Comparison of ENCODE assay signal across 8 cellular contexts in the genomic region with DNA sequence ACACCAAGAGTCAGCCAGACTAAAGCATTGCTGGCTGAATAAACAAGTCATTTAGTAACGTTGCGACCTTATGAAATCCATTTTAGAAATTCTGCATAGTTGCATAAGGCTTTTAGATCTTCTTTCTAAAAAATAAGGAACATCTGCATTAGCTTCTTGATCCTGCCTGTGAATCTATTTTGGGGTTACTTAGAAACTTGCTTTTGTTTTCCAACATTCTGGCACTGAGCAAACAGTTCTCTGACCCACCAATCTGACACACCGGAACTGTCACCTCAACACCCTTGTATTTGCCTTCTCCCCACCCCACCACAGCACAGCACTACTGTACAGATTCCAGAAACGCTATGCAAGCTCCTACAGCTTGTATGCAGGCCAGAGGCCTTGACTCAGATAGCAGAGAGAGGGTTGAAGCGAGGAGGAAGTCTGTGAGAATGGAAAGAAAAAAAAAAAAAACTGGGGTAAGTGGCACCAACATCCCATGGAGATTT. TPM values are rescaled to one million over a fixed set of nuclear protein-coding genes. Genes with fewer than 3 reads are reported as not detected.
A peak's percentile ranks its signal among the peaks of the same experiment; 100 is the strongest.
DNase-seq lines count a peak whose midpoint lies in the region; ATAC-seq and TF ChIP-seq lines count a peak whose summit lies in the region.

No MANE protein-coding gene starts in this region.

- H3K27ac ChIP-seq in substantia nigra (ENCODE audit: low read depth, low read length, poor library complexity, severe bottlenecking): peak overlapping the region; percentile 43
- H3K27ac ChIP-seq in thyroid gland: peak overlapping the region in 1 of 3 donors; percentile 25

- no peaks in the 10 kb centered on the region for H3K9me3 Mint-ChIP-seq in chondrocyte (ENCODE audit: low read depth)

- H3K4me1 ChIP-seq in thyroid gland: peaks cover 32 to 60% of the 10 kb centered on the region in 2 donors

- no peak overlapping the region for H3K4me3 ChIP-seq in thyroid gland (replicated peaks in 1 of 3)

- DNase-seq in HuH-7.5 (ENCODE audit: low spot score) (peak; percentile 14), chondrocyte (ENCODE audit: low spot score) (no peak), kidney tubule cell (ENCODE audit: low spot score) (peak; percentile 29), substantia nigra (lab: John Stamatoyannopoulos, UW) (no peak), DMS153 treated with DMSO at 0.1 percent for 48 hours (lab: John Stamatoyannopoulos, UW; ENCODE audit: unreplicated experiment) (no peak), thyroid gland (no peak), Kasumi-1 (lab: John Stamatoyannopoulos, UW) (no peak)

- H3K4me3 Mint-ChIP-seq in chondrocyte (ENCODE audit: unreplicated experiment): no peak overlapping the region

- H3K4me1 Mint-ChIP-seq in chondrocyte (ENCODE audit: low read depth): peaks cover 69% of the 10 kb centered on the region

- H3K27me3 Mint-ChIP-seq in chondrocyte (ENCODE audit: low read depth): no peaks in the 10 kb centered on the region

- no peaks in the 10 kb centered on the region for H3K36me3 Mint-ChIP-seq in chondrocyte (ENCODE audit: low read depth)

- no peak for ATAC-seq in GM21786 (IDR thresholded peaks at IDR 0.05; ENCODE audit: unreplicated experiment)

- no peaks in the 10 kb centered on the region for H3K27me3 ChIP-seq in thyroid gland

- WGBS in thyroid gland, 2 donors: 39 to 59% methylated on average over 5 of the region's 5 CpGs

- TF ChIP-seq CTCF in chondrocyte (IDR thresholded peaks at IDR 0.05) (no peak), thyroid gland (IDR thresholded peaks at IDR 0.05) (no peak)

- no peak for TF ChIP-seq POLR2A in thyroid gland (IDR thresholded peaks at IDR 0.05)

- H3K27ac Mint-ChIP-seq in chondrocyte (ENCODE audit: unreplicated experiment): peak overlapping the region; percentile 66

- intact Hi-C loops in thyroid gland (cut with DNase I): no loop called here

- no peaks in the 10 kb centered on the region for H3K9me3 ChIP-seq in thyroid gland

- H3K36me3 ChIP-seq in thyroid gland: no peaks in the 10 kb centered on the region

RNA-seq across cellular contexts. Expression of gene KIF13A, which starts 55.0 kb away (rescaled TPM):
- total RNA-seq in chondrocyte: 39.5 to 51.9 TPM (median 49.7 TPM) in 3 replicates
- 10 to 100 TPM; 40.7 to 79.8 (median 66.4) TPM for total RNA-seq in thyroid gland

Comparison
In these comparisons a context has a peak if more than half of its experiments do, and no peak if none do; other contexts are left out.
1. DNase-seq: peak in HuH-7.5 (single experiment) and kidney tubule cell (single experiment); none in chondrocyte (single experiment), substantia nigra (0 of 49), DMS153 treated with DMSO at 0.1 percent for 48 hours (single experiment), thyroid gland (0 of 2) and Kasumi-1 (0 of 2).